In genomic region chr10:14554843-14555205, GRCh38 we compare ENCODE assay signal across 11 cellular contexts.
DNase-seq lines count a peak whose midpoint lies in the region; ATAC-seq and TF ChIP-seq lines count a peak whose summit lies in the region.
"Had no signal": no experiment of that assay in that cellular context is flagged by ENCODE, and none has a peak within 500 bp of the region (broad histone marks: within the 10 kb centered on the region; RNA-seq: fewer than 3 reads in every experiment).

No MANE protein-coding gene starts in this region.

- no peak for TF ChIP-seq CTCF in left lung (IDR thresholded peaks at IDR 0.05)
- TF ChIP-seq CTCF in suprapubic skin (IDR thresholded peaks at IDR 0.05): no peak
- no peak for TF ChIP-seq CTCF in gastrocnemius medialis (IDR thresholded peaks at IDR 0.05 in 4 of 5, conservative IDR thresholded peaks at IDR 0.05 in 1 of 5)

- no peaks in the 10 kb centered on the region for H3K27me3 ChIP-seq in left lung
- H3K27me3 ChIP-seq in suprapubic skin: no peaks in the 10 kb centered on the region
- H3K27me3 ChIP-seq in gastrocnemius medialis: no peaks in the 10 kb centered on the region
- H3K27me3 ChIP-seq: esophagus muscularis mucosa had no signal

- H3K4me3 ChIP-seq in left lung (no peak overlapping the region), suprapubic skin (no peak overlapping the region), gastrocnemius medialis (no peak overlapping the region)
- H3K4me3 ChIP-seq: esophagus muscularis mucosa had no signal

- TF ChIP-seq EP300 in suprapubic skin (IDR thresholded peaks at IDR 0.05): no peak

- 39% methylated on average over 1 of the region's 1 CpG for WGBS in suprapubic skin

- H3K27me3 Mint-ChIP-seq in activated CD4-positive, alpha-beta T cell treated with anti-CD3 and anti-CD28 coated beads, Interleukin-2, amount 10 ng/mL, durations not matched to agents 24 days and 14 days: no peaks in the 10 kb centered on the region
- H3K27me3 Mint-ChIP-seq in activated naive CD8-positive, alpha-beta T cell: no peaks in the 10 kb centered on the region

- ATAC-seq in left lung: peak; percentile 11
- ATAC-seq in HG03442 (IDR thresholded peaks at IDR 0.05; ENCODE audit: unreplicated experiment): no peak
- ATAC-seq in gastrocnemius medialis: no peak

- no peaks in the 10 kb centered on the region for H3K9me3 ChIP-seq in left lung
- H3K9me3 ChIP-seq in suprapubic skin: no peaks in the 10 kb centered on the region
- no peaks in the 10 kb centered on the region for H3K9me3 ChIP-seq in gastrocnemius medialis
- H3K9me3 ChIP-seq: esophagus muscularis mucosa had no signal

- H3K27ac ChIP-seq in left lung (peak overlapping the region; percentile 37 to 89), suprapubic skin (peak overlapping the region; percentile 30), gastrocnemius medialis (no peak overlapping the region)

- in situ Hi-C loops in gastrocnemius medialis (cut with MboI; ENCODE audit: low sequenced_read_pairs in 4 of 4): no loop called here

- TF ChIP-seq POLR2A in suprapubic skin (IDR thresholded peaks at IDR 0.05): no peak
- TF ChIP-seq POLR2A in gastrocnemius medialis (IDR thresholded peaks at IDR 0.05): no peak

- peak overlapping the region; percentile 76 for H3K27ac Mint-ChIP-seq in activated CD4-positive, alpha-beta T cell treated with anti-CD3 and anti-CD28 coated beads, Interleukin-2, amount 10 ng/mL, durations not matched to agents 24 days and 14 days
- H3K27ac Mint-ChIP-seq in activated naive CD8-positive, alpha-beta T cell: peak overlapping the region; percentile 91

- H3K4me1 ChIP-seq in left lung (peaks cover 32 to 86% of the 10 kb centered on the region in 2 donors), suprapubic skin (peaks cover 33% of the 10 kb centered on the region), gastrocnemius medialis (peaks cover 0 to 5% of the 10 kb centered on the region in 2 donors)

- peak overlapping the region; percentile 38 for H3K4me3 Mint-ChIP-seq in activated CD4-positive, alpha-beta T cell treated with anti-CD3 and anti-CD28 coated beads, Interleukin-2, amount 10 ng/mL, durations not matched to agents 24 days and 14 days
- H3K4me3 Mint-ChIP-seq in activated naive CD8-positive, alpha-beta T cell: peak overlapping the region; percentile 74

- H3K36me3 Mint-ChIP-seq in activated CD4-positive, alpha-beta T cell treated with anti-CD3 and anti-CD28 coated beads, Interleukin-2, amount 10 ng/mL, durations not matched to agents 24 days and 14 days (ENCODE audit: low read depth): peaks cover 52% of the 10 kb centered on the region
- peaks cover 22% of the 10 kb centered on the region for H3K36me3 Mint-ChIP-seq in activated naive CD8-positive, alpha-beta T cell

- H3K4me1 Mint-ChIP-seq in activated CD4-positive, alpha-beta T cell treated with anti-CD3 and anti-CD28 coated beads, Interleukin-2, amount 10 ng/mL, durations not matched to agents 24 days and 14 days: peaks cover 71% of the 10 kb centered on the region
- H3K4me1 Mint-ChIP-seq in activated naive CD8-positive, alpha-beta T cell (ENCODE audit: low read depth): peaks cover 93% of the 10 kb centered on the region

- H3K36me3 ChIP-seq in left lung (peaks cover 0 to 4% of the 10 kb centered on the region in 2 donors), suprapubic skin (no peaks in the 10 kb centered on the region), gastrocnemius medialis (no peaks in the 10 kb centered on the region)
- H3K36me3 ChIP-seq: esophagus muscularis mucosa had no signal

- no peak for DNase-seq in activated CD4-positive, alpha-beta T cell treated with anti-CD3 and anti-CD28 coated beads, Interleukin-2, amount 10 ng/mL, durations not matched to agents 24 days and 14 days
- no peak for DNase-seq in activated CD4-positive, alpha-beta T cell treated with anti-CD3 and anti-CD28 coated beads, Interleukin-2, amount 50 U/mL, for 48 hours
- no peak for DNase-seq in left lung
- no peak for DNase-seq in suprapubic skin (ENCODE audit: low spot score in 2 of 2)
- no peak for DNase-seq in epidermal melanocyte (ENCODE audit: insufficient read length, low spot score)
- no peak for DNase-seq in gastrocnemius medialis
- DNase-seq: NCI-H1694 treated with DMSO at 0.1 percent for 48 hours, SHP77 had no signal

- H3K9me3 Mint-ChIP-seq in activated CD4-positive, alpha-beta T cell treated with anti-CD3 and anti-CD28 coated beads, Interleukin-2, amount 10 ng/mL, durations not matched to agents 24 days and 14 days: no peaks in the 10 kb centered on the region
- no peaks in the 10 kb centered on the region for H3K9me3 Mint-ChIP-seq in activated naive CD8-positive, alpha-beta T cell (ENCODE audit: low read depth)

- intact Hi-C loops in activated CD4-positive, alpha-beta T cell treated with anti-CD3 and anti-CD28 coated beads, Interleukin-2, amount 10 ng/mL, durations not matched to agents 24 days and 14 days (cut with micrococcal nuclease): no loop called here
- intact Hi-C loops in left lung (cut with DNase I) (no loop called here), gastrocnemius medialis (cut with DNase I; ENCODE audit: low total_unique reads) (no loop called here)

Comparison
In these comparisons a context has a peak if more than half of its experiments do, and no peak if none do; other contexts are left out.
1. H3K27ac ChIP-seq: peak in left lung (2 of 2) and suprapubic skin (single experiment); none in gastrocnemius medialis (0 of 4).